In the genomic region with DNA sequence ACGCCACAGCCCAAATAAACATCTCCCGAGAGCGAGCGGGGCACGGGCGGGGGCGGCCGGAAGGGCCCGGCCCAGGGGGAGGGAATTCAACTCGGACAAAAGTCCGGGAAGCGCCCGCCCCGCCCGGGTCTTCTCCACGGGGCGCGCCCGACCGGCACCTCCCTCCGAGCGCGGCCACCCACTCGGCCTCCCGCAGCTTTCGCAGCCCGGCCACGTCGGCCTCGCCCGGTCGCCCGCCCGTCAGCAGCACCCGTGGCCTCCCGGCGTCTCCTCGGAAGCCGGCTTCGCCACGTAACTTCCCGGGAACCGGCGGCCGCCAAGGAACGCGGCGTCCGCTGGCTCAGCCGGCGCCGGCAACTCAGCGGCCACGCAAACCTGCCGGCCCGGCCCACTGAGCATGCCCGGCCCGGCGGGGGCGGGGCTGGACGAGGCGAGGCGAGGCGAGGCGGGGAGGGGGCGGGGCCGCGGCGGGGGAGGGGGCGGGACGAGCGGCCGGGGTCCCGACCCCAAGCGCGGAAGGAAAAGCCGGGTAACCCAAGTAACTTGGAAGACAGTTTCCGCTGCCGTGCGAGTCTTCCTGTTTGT, we compare ENCODE assay signal across 8 cellular contexts. TPM values are rescaled to one million over a fixed set of nuclear protein-coding genes. Genes with fewer than 3 reads are reported as not detected.
A peak's percentile ranks its signal among the peaks of the same experiment; 100 is the strongest.
DNase-seq lines count a peak whose midpoint lies in the region; ATAC-seq, FAIRE-seq and TF ChIP-seq lines count a peak whose summit lies in the region.

A gene (minus strand): TSS at position 369 of the 585 bp plus-strand sequence. CDS start 440 bp downstream, outside the sequence.

- H3K9ac ChIP-seq in endothelial cell of umbilical vein (replicated peaks; ENCODE audit: extremely low read depth, insufficient read depth, low read length) = peak within 1 kb of the TSS; percentile 97

- TF ChIP-seq POLR2A in endothelial cell of umbilical vein (IDR thresholded peaks at IDR 0.05; ENCODE audit: low read depth, low read length) = peak; percentile 94

- peaks cover 67 to 86% (median 84%) of the 10 kb centered on the region in 3 donors for H3K27me3 Mint-ChIP-seq in CD14-positive monocyte (ENCODE audit: low read depth in 3 of 3)

- peaks cover 6% of the 10 kb centered on the region for H4K20me1 ChIP-seq in endothelial cell of umbilical vein (replicated peaks; ENCODE audit: control insufficient read depth, extremely low read depth, insufficient read depth, low read length)

- DNase-seq in CD14-positive monocyte (ENCODE audit: low spot score) = no peak
- DNase-seq in SHP77 (lab: John Stamatoyannopoulos, UW) = peak; percentile 22 to 76
- peak; percentile 72 for DNase-seq in endothelial cell of umbilical vein (ENCODE audit: low read depth, low spot score)
- DNase-seq in lower lobe of right lung = peak; percentile 82
- peak in 47 of 49 donors; percentile 16 to 86 (median 67) for DNase-seq in substantia nigra (lab: John Stamatoyannopoulos, UW)
- DNase-seq in stimulated activated CD4-positive, alpha-beta T cell treated with anti-CD3 and anti-CD28 coated beads, Interleukin-2, amount 100 ng/mL, for 48 hours = no peak

- POLR2A ChIA-PET in endothelial cell of umbilical vein (lab: Charles Lee) = interaction anchor here (0.8 to 2.0 kb wide), 4 partner anchors 13 to 104 kb away, joined by 3 to 7 read pairs (median 4); no protein-coding TSS in a partner anchor

- H3K27ac ChIP-seq in endothelial cell of umbilical vein (ENCODE audit: insufficient read depth, low read depth, low read length) = peak within 1 kb of the TSS; percentile 94
- H3K27ac ChIP-seq in lower lobe of right lung = peak within 1 kb of the TSS; percentile 97
- peak within 1 kb of the TSS; percentile 77 for H3K27ac ChIP-seq in substantia nigra (ENCODE audit: low read depth, low read length, poor library complexity, severe bottlenecking)

- H3K4me1 Mint-ChIP-seq in CD14-positive monocyte = peaks cover 14% of the 10 kb centered on the region

- H3K4me3 ChIP-seq in endothelial cell of umbilical vein (replicated peaks in 1 of 3; ENCODE audit: insufficient read depth in 1 of 3, low read depth in 1 of 3, low read length in 3 of 3) = peak within 1 kb of the TSS; percentile 98 to 100 (median 99)
- H3K4me3 ChIP-seq in lower lobe of right lung = peak within 1 kb of the TSS; percentile 71

- peak within 1 kb of the TSS; percentile 61 to 83 for H3K4me3 Mint-ChIP-seq in CD14-positive monocyte

- H3K9me1 ChIP-seq in endothelial cell of umbilical vein (replicated peaks; ENCODE audit: control insufficient read depth, extremely low read depth, insufficient read depth, low read length) = no peaks in the 10 kb centered on the region

- CTCF ChIA-PET in endothelial cell of umbilical vein (lab: Charles Lee) = interaction anchor here (1.8 to 4.4 kb wide), 3 partner anchors 22 to 103 kb away, joined by 6 to 52 read pairs (median 40); no protein-coding TSS in a partner anchor

- H3K27ac Mint-ChIP-seq in CD14-positive monocyte = no peak within 1 kb of the TSS

- peak within 1 kb of the TSS; percentile 100 for H3K4me2 ChIP-seq in endothelial cell of umbilical vein (ENCODE audit: insufficient read depth, low read length)

- dilution Hi-C loops in endothelial cell of umbilical vein (cut with MboI; ENCODE audit: extremely low pct_ligation_motif_present, low sequenced_read_pairs) = loop anchor here (10.0 kb wide), 1 partner anchor 147 kb away; no protein-coding TSS in a partner anchor

- H3K9me3 ChIP-seq in endothelial cell of umbilical vein (replicated peaks; ENCODE audit: control insufficient read depth, insufficient read depth, low read length) = no peaks in the 10 kb centered on the region
- no peaks in the 10 kb centered on the region for H3K9me3 ChIP-seq in lower lobe of right lung

- no TSS peak for BruUV-seq in endothelial cell of umbilical vein (replicated peaks; lab: Mats Ljungman, UMichigan)

- peaks cover 0 to 4% of the 10 kb centered on the region in 2 donors for H3K36me3 Mint-ChIP-seq in CD14-positive monocyte

- peaks cover 45% of the 10 kb centered on the region for H3K4me1 ChIP-seq in endothelial cell of umbilical vein (ENCODE audit: control insufficient read depth, extremely low read depth, insufficient read depth, low read length)
- H3K4me1 ChIP-seq in lower lobe of right lung = peaks cover 31% of the 10 kb centered on the region

- TF ChIP-seq CTCF in CD14-positive monocyte (IDR thresholded peaks at IDR 0.05) = no peak
- no peak for TF ChIP-seq CTCF in endothelial cell of umbilical vein (IDR thresholded peaks at IDR 0.05; ENCODE audit: extremely low read depth in 1 of 2, insufficient read depth in 1 of 2, low read depth in 1 of 2, low read length in 2 of 2)
- no peak for TF ChIP-seq CTCF in lower lobe of right lung (IDR thresholded peaks at IDR 0.05)

- peaks cover 0 to 3% of the 10 kb centered on the region in 2 experiments for H3K27me3 ChIP-seq in endothelial cell of umbilical vein (ENCODE audit: control insufficient read depth in 2 of 2, insufficient read depth in 2 of 2, low read length in 2 of 2)
- H3K27me3 ChIP-seq in lower lobe of right lung (ENCODE audit: low read depth) = peaks cover 12% of the 10 kb centered on the region

- no peak for FAIRE-seq in endothelial cell of umbilical vein (lab: Jason Lieb, UNC)

- peak within 1 kb of the TSS; percentile 56 for H2AFZ ChIP-seq in endothelial cell of umbilical vein (ENCODE audit: low read depth, low read length)

- ATAC-seq in HG03045 (IDR thresholded peaks at IDR 0.05; ENCODE audit: unreplicated experiment) (peak; percentile 37), lower lobe of right lung (peak; percentile 96 to 97), HG02571 (IDR thresholded peaks at IDR 0.05; ENCODE audit: unreplicated experiment) (no peak)

- H3K79me2 ChIP-seq in endothelial cell of umbilical vein (ENCODE audit: control insufficient read depth, insufficient read depth, low read length) = peaks cover 44% of the 10 kb centered on the region

- H3K36me3 ChIP-seq in endothelial cell of umbilical vein (ENCODE audit: control insufficient read depth in 2 of 2, extremely low read depth in 1 of 2, insufficient read depth in 2 of 2, low read length in 2 of 2) (no peaks in the 10 kb centered on the region), lower lobe of right lung (no peaks in the 10 kb centered on the region)

- intact Hi-C loops in CD14-positive monocyte (cut with micrococcal nuclease) = no loop called here
- intact Hi-C loops in endothelial cell of umbilical vein (cut with micrococcal nuclease) = loop anchor here (1.0 to 5.0 kb wide), 7 partner anchors 22 to 125 kb away; no protein-coding TSS in a partner anchor
- intact Hi-C loops in lower lobe of right lung (cut with DNase I) = no loop called here

- H3K9me3 Mint-ChIP-seq in CD14-positive monocyte = peaks cover 0 to 47% (median 26%) of the 10 kb centered on the region in 7 donors

TF ChIP-seq in endothelial cell of umbilical vein, 7 proteins besides CTCF, POLR2A, EP300 and RAD21:
- TF ChIP-seq GATA2 (IDR thresholded peaks at IDR 0.05; ENCODE audit: insufficient read depth, insufficient read length, low read depth, low read length) (no peak), POLR2AphosphoS5 (IDR thresholded peaks at IDR 0.05; ENCODE audit: insufficient read depth, low read depth, low read length) (peak; percentile 86)

RNA-seq across cellular contexts. Expression of the gene that starts here (rescaled TPM):
- polyA plus RNA-seq in CD14-positive monocyte (not detected), endothelial cell of umbilical vein (43.8 and 45.6 TPM in 2 replicates)
- total RNA-seq in endothelial cell of umbilical vein (128 and 133 TPM in 2 replicates), lower lobe of right lung (115 TPM)
- polyA plus RNA-seq in endothelial cell of umbilical vein (2011; cell fraction: cytosol; rRNA removed) = 46.5 and 50.7 TPM in 2 replicates
- 107 and 123 TPM in 2 replicates for polyA plus RNA-seq in endothelial cell of umbilical vein (2011; cell fraction: nucleus; rRNA removed)
- 47.6 and 61.8 TPM in 2 replicates for polyA plus RNA-seq in endothelial cell of umbilical vein (2012)
- polyA minus RNA-seq in endothelial cell of umbilical vein = 118 and 121 TPM in 2 replicates
- polyA minus RNA-seq in endothelial cell of umbilical vein (2011; cell fraction: cytosol; rRNA and poly(A)+ RNA removed) = 22.8 TPM
- polyA minus RNA-seq in endothelial cell of umbilical vein (2011; cell fraction: nucleus; rRNA and poly(A)+ RNA removed) = 164 and 213 TPM in 2 replicates

Comparison
In these comparisons a context has a peak if more than half of its experiments do, and no peak if none do; other contexts are left out.
1. RNA of the gene that starts here (polyA plus RNA-seq): 43.8 to 123 TPM in endothelial cell of umbilical vein; not detected in CD14-positive monocyte; every median in the first group is over 10 times any median in the second.
2. DNase-seq: peak in SHP77 (2 of 2), endothelial cell of umbilical vein (single experiment), lower lobe of right lung (single experiment) and substantia nigra (47 of 49); none in CD14-positive monocyte (single experiment) and stimulated activated CD4-positive, alpha-beta T cell treated with anti-CD3 and anti-CD28 coated beads, Interleukin-2, amount 100 ng/mL, for 48 hours (0 of 2).
3. Peak in every context shown above with its lines, with median percentiles within 50 percentile points of each other: H3K27ac ChIP-seq.